ENCODE assay signal across 8 cellular contexts in genomic region chr1:13807213-13807612, GRCh38.
DNase-seq lines count a peak whose midpoint lies in the region; ATAC-seq, FAIRE-seq and TF ChIP-seq lines count a peak whose summit lies in the region.
"Had no signal": no experiment of that assay in that cellular context is flagged by ENCODE, and none has a peak within 500 bp of the region (broad histone marks: within the 10 kb centered on the region; RNA-seq: fewer than 3 reads in every experiment).

No MANE protein-coding gene starts in this region.

- H3K18ac ChIP-seq in IMR-90 (ENCODE audit: low read depth, low read length), result no peak overlapping the region

- H2BK120ac ChIP-seq in IMR-90 (ENCODE audit: low read depth, low read length), result no peak overlapping the region

- BruUV-seq in IMR-90 (replicated peaks; lab: Mats Ljungman, UMichigan) (no TSS peak), K562 (replicated peaks; lab: Mats Ljungman, UMichigan) (no TSS peak)

- dilution Hi-C loops in IMR-90 (cut with HindIII; ENCODE audit: low sequenced_read_pairs, unreplicated experiment), result no loop called here

- no peaks in the 10 kb centered on the region for H3K79me1 ChIP-seq in IMR-90 (ENCODE audit: low read depth in 1 of 2, low read length in 2 of 2)

- H3K4me1 ChIP-seq in IMR-90 (ENCODE audit: control insufficient read depth, insufficient read depth, low read length), result no peaks in the 10 kb centered on the region
- peaks cover 23 to 25% of the 10 kb centered on the region in 2 experiments for H3K4me1 ChIP-seq in K562 (replicated peaks in 1 of 2; ENCODE audit: control insufficient read depth in 2 of 2, insufficient read depth in 2 of 2, low read length in 2 of 2)

- H2BK15ac ChIP-seq in IMR-90 (ENCODE audit: low read depth, low read length), result no peak overlapping the region

- H2BK5ac ChIP-seq in IMR-90 (ENCODE audit: low read depth, low read length, poor library complexity, severe bottlenecking), result no peak overlapping the region

- intact Hi-C loops in IMR-90 (cut with micrococcal nuclease), result loop anchor here (2.0 kb wide), 1 partner anchor 58 kb away; no protein-coding TSS in a partner anchor
- intact Hi-C loops in K562 (cut with micrococcal nuclease), result no loop called here

- no peak overlapping the region for H2AK5ac ChIP-seq in IMR-90 (ENCODE audit: low read depth, low read length)

- in situ Hi-C loops in IMR-90 (cut with MboI; ENCODE audit: low sequenced_read_pairs), result loop anchor here (5.0 to 10.0 kb wide), 2 partner anchors 50 to 112 kb away; no protein-coding TSS in a partner anchor
- in situ Hi-C loops in K562 (cut with MboI), result no loop called here

- no peak overlapping the region for H3K4ac ChIP-seq in IMR-90 (ENCODE audit: low read depth, low read length)

- H3K23ac ChIP-seq in IMR-90 (ENCODE audit: low read depth, low read length), result no peak overlapping the region

- no peaks in the 10 kb centered on the region for H4K20me1 ChIP-seq in IMR-90 (ENCODE audit: insufficient read depth, low read length)
- peaks cover 50% of the 10 kb centered on the region for H4K20me1 ChIP-seq in K562 (replicated peaks; ENCODE audit: control insufficient read depth, insufficient read depth, low read length)

- TF ChIP-seq RAD21 in IMR-90 (IDR thresholded peaks at IDR 0.05; ENCODE audit: low read length) (peak; percentile 38), K562 (CRISPR knock-in tag; conservative IDR thresholded peaks at IDR 0.05 in 1 of 2, IDR thresholded peaks at IDR 0.05 in 1 of 2) (peak in 1 of 2 experiments; percentile 33; a peak in 2 of 4 replicates)

- DNase-seq in ELF-1 (ENCODE audit: low read depth, low spot score) (peak; percentile 46), IMR-90 (no peak), K562 (ENCODE audit: extremely low read depth in 1 of 4, low spot score in 3 of 4) (peak; percentile 57 to 70 (median 62)), myocyte (ENCODE audit: low read depth) (peak; percentile 26), OCI-M2 (lab: John Stamatoyannopoulos, UW; ENCODE audit: unreplicated experiment) (no peak)
- no peak for DNase-seq in activated CD8-positive, alpha-beta memory T cell treated with anti-CD3 and anti-CD28 coated beads for 24 hours

- H3K4me3 ChIP-seq in IMR-90 (ENCODE audit: insufficient read depth, low read depth, low read length), result no peak overlapping the region
- no peak overlapping the region for H3K4me3 ChIP-seq in K562
- H3K4me3 ChIP-seq: ovary had no signal

- TF ChIP-seq POLR2A in IMR-90 (IDR thresholded peaks at IDR 0.05; ENCODE audit: low read depth, low read length) (no peak), K562 (conservative IDR thresholded peaks at IDR 0.05) (no peak)

- CTCF ChIA-PET in IMR-90 (lab: Yijun Ruan, JAX), result interaction anchor here (0.6 kb wide), 1 partner anchor 35 kb away, joined by 3 read pairs; no protein-coding TSS in a partner anchor
- CTCF ChIA-PET in K562 (lab: Yijun Ruan, JAX; ENCODE audit: low intra/inter-chr PET ratio), result interaction anchor here (3.9 kb wide), 1 partner anchor 141 kb away, joined by 16 read pairs; no protein-coding TSS in a partner anchor

- H3K9me1 ChIP-seq in IMR-90 (ENCODE audit: insufficient read depth, low read length), result 0 out of 2 replicates have a peak, but pooled peaks cover under 1% of the 10 kb centered on the region
- peaks cover 5% of the 10 kb centered on the region for H3K9me1 ChIP-seq in K562 (ENCODE audit: control insufficient read depth, insufficient read depth, low read length)

- no peak overlapping the region for H4K91ac ChIP-seq in IMR-90 (ENCODE audit: insufficient read depth, low read depth, low read length)

- H2AFZ ChIP-seq in IMR-90 (replicated peaks; ENCODE audit: low read length, poor library complexity) (no peak overlapping the region), K562 (ENCODE audit: low read depth, low read length) (no peak overlapping the region)

- no peaks in the 10 kb centered on the region for H3K79me2 ChIP-seq in K562 (ENCODE audit: control insufficient read depth, insufficient read depth, low read length)

- H4K8ac ChIP-seq in IMR-90 (ENCODE audit: low read depth in 2 of 2, low read length in 2 of 2), result no peak overlapping the region

- no peak overlapping the region for H3K56ac ChIP-seq in IMR-90 (ENCODE audit: extremely low read depth, insufficient read depth, low read length)

- WGBS in IMR-90 (ENCODE audit: extremely low coverage in 2 of 2, insufficient read length in 1 of 2), 2 experiments, result 37% methylated on average over 2 of the region's 7 CpGs; no CpG with 5 or more reads in 1 of the 2 experiments
- 3% methylated on average over 7 of the region's 7 CpGs for WGBS in K562 (ENCODE audit: insufficient coverage, low coverage, missing lambda C conversion rate)

- H3K4me2 ChIP-seq in IMR-90 (ENCODE audit: low read depth, low read length) (no peak overlapping the region), K562 (ENCODE audit: insufficient read depth, low read length) (no peak overlapping the region)

- no peak overlapping the region for H3K14ac ChIP-seq in IMR-90 (replicated peaks; ENCODE audit: low read depth, low read length)

- H3K27ac ChIP-seq in IMR-90 (ENCODE audit: insufficient read depth, low read length), result no peak overlapping the region
- no peak overlapping the region for H3K27ac ChIP-seq in K562 (ENCODE audit: extremely low read depth, low read depth, low read length)
- H3K27ac ChIP-seq: ovary had no signal

- POLR2A ChIA-PET in IMR-90 (lab: Charles Lee; ENCODE audit: unreplicated experiment) (no interaction called here), K562 (lab: Yijun Ruan, JAX) (interaction anchor here (1.0 kb wide), 1 partner anchor 10 kb away, joined by 4 read pairs; no protein-coding TSS in a partner anchor)

- no peak overlapping the region for H3K9ac ChIP-seq in IMR-90 (ENCODE audit: low read depth, low read length)
- H3K9ac ChIP-seq in K562 (ENCODE audit: insufficient read depth in 1 of 2, low read depth in 2 of 2, low read length in 2 of 2), result no peak overlapping the region

- TF ChIP-seq CTCF in IMR-90 (conservative IDR thresholded peaks at IDR 0.05; ENCODE audit: low read depth, low read length) (peak; percentile 41), K562 (IDR thresholded peaks at IDR 0.05 in 2 of 3, conservative IDR thresholded peaks at IDR 0.05 in 1 of 3; ENCODE audit: insufficient read depth in 2 of 3, low read depth in 1 of 3, low read length in 3 of 3) (peak; percentile 62 to 83 (median 73))

- peak; percentile 37; the same call in 1 of the 2 replicates for ATAC-seq in IMR-90 (ENCODE audit: low read depth)
- ATAC-seq in K562, result peak; percentile 72
- ATAC-seq in HG03354 (IDR thresholded peaks at IDR 0.05; ENCODE audit: poor library complexity, severe bottlenecking, unreplicated experiment), result no peak

- no peak overlapping the region for H2AK9ac ChIP-seq in IMR-90 (replicated peaks; ENCODE audit: low read depth, low read length, poor library complexity)

- no peak for TF ChIP-seq EP300 in K562 (IDR thresholded peaks at IDR 0.05; ENCODE audit: low read length)

- no peak overlapping the region for H2BK20ac ChIP-seq in IMR-90 (ENCODE audit: low read depth, low read length)

- FAIRE-seq in K562 (lab: Jason Lieb, UNC), result peak; percentile 91

- no peak overlapping the region for H4K5ac ChIP-seq in IMR-90 (ENCODE audit: low read depth, low read length)

- H3K9me3 ChIP-seq in IMR-90 (ENCODE audit: control insufficient read depth, insufficient read depth, low read length), result no peaks in the 10 kb centered on the region
- H3K9me3 ChIP-seq in K562 (replicated peaks; ENCODE audit: control insufficient read depth, insufficient read depth, low read depth, low read length), result no peaks in the 10 kb centered on the region
- H3K9me3 ChIP-seq: ovary had no signal

- H3K36me3 ChIP-seq in IMR-90 (ENCODE audit: control insufficient read depth, insufficient read depth, low read length) (no peaks in the 10 kb centered on the region), K562 (ENCODE audit: control insufficient read depth, insufficient read depth, low read length) (no peaks in the 10 kb centered on the region)
- H3K36me3 ChIP-seq: ovary had no signal

- H3K27me3 ChIP-seq in IMR-90 (ENCODE audit: control insufficient read depth, insufficient read depth, low read length), result no peaks in the 10 kb centered on the region
- H3K27me3 ChIP-seq in K562 (ENCODE audit: control insufficient read depth in 2 of 2, insufficient read depth in 2 of 2, low read length in 2 of 2), result peaks cover 6 to 41% of the 10 kb centered on the region in 2 experiments; a peak in 4 of 5 replicates
- H3K27me3 ChIP-seq: ovary had no signal

TF ChIP-seq in IMR-90, 13 proteins besides CTCF, POLR2A, EP300 and RAD21:
- TF ChIP-seq SMC3 (IDR thresholded peaks at IDR 0.05; ENCODE audit: low read depth, low read length), result peak; percentile 32; the same call in 1 of the 2 replicates
- TF ChIP-seq CEBPB (IDR thresholded peaks at IDR 0.05; ENCODE audit: low read depth, low read length), result no peak

TF ChIP-seq in K562, 482 proteins besides CTCF, POLR2A, EP300 and RAD21 (continues in another document):
- TF ChIP-seq NFIC (IDR thresholded peaks at IDR 0.05) (no peak), CREM (IDR thresholded peaks at IDR 0.05; ENCODE audit: low read depth) (0 out of 2 replicates have a peak, but pooled peaks have one; percentile 15), FOXK2 (conservative IDR thresholded peaks at IDR 0.05 in 1 of 2, IDR thresholded peaks at IDR 0.05 in 1 of 2; ENCODE audit: low read depth in 2 of 2) (0 out of 4 replicates have a peak, but pooled peaks of 1 of the 2 experiments have one; percentile 32)
- TF ChIP-seq, protein P1, sequence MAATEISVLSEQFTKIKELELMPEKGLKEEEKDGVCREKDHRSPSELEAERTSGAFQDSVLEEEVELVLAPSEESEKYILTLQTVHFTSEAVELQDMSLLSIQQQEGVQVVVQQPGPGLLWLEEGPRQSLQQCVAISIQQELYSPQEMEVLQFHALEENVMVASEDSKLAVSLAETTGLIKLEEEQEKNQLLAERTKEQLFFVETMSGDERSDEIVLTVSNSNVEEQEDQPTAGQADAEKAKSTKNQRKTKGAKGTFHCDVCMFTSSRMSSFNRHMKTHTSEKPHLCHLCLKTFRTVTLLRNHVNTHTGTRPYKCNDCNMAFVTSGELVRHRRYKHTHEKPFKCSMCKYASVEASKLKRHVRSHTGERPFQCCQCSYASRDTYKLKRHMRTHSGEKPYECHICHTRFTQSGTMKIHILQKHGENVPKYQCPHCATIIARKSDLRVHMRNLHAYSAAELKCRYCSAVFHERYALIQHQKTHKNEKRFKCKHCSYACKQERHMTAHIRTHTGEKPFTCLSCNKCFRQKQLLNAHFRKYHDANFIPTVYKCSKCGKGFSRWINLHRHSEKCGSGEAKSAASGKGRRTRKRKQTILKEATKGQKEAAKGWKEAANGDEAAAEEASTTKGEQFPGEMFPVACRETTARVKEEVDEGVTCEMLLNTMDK (IDR thresholded peaks at IDR 0.05; ENCODE audit: borderline replicate concordance, insufficient read depth, low read depth, low read length, poor library complexity, severe bottlenecking), result peak; percentile 56

Comparison
In these comparisons a context has a peak if more than half of its experiments do, and no peak if none do; other contexts are left out.
1. DNase-seq: peak in ELF-1 (single experiment), K562 (4 of 4) and myocyte (single experiment); none in IMR-90 (single experiment), activated CD8-positive, alpha-beta memory T cell treated with anti-CD3 and anti-CD28 coated beads for 24 hours (single experiment) and OCI-M2 (single experiment).